ENCODE assay signal across 9 cellular contexts in the genomic region with DNA sequence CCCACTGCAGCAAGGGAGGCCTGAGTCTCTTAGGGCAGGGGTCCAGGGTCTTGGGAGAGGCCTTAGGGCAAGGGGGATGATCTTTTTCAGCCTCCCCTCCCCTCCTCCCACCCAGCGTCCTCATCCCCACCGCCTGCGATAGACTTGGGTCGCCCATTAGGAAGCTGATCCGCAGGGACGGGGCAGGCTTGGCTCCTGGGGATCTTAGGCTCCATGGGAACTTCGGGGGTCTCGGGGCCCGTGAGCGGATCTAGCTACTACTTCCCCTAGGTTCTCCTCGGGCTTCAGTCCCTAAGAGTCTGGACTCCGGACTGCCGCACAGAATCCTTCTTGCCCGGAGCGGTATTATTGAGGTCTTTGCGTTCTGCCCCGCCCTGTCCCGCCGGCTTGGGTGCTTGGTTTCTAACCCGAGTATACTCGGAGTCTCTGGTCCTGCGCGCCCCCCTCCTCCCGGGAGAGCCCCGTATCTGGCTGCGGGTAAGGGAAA. TPM values are rescaled to one million over a fixed set of nuclear protein-coding genes. Genes with fewer than 3 reads are reported as not detected.
A peak's percentile ranks its signal among the peaks of the same experiment; 100 is the strongest.
DNase-seq lines count a peak whose midpoint lies in the region; TF ChIP-seq lines count a peak whose summit lies in the region.
"Had no signal": no experiment of that assay in that cellular context is flagged by ENCODE, and none has a peak within 500 bp of the region (broad histone marks: within the 10 kb centered on the region; RNA-seq: fewer than 3 reads in every experiment).

No MANE protein-coding gene starts in this region.

- H3K23me2 ChIP-seq in H9 (ENCODE audit: insufficient read length, low read depth, low read length, poor library complexity, severe bottlenecking), result peaks cover 28% of the 10 kb centered on the region

- no peak overlapping the region for H4K91ac ChIP-seq in H9 (ENCODE audit: insufficient read length, low read depth, low read length)

- H4K5ac ChIP-seq in H9 (ENCODE audit: insufficient read length, low read depth, low read length), result no peak overlapping the region

- H3K27ac Mint-ChIP-seq in H9 (no peak overlapping the region), glutamatergic neuron (ENCODE audit: unreplicated experiment) (no peak overlapping the region)
- H3K27ac Mint-ChIP-seq in activated naive CD8-positive, alpha-beta T cell, result no peak overlapping the region
- H3K27ac Mint-ChIP-seq: naive B cell had no signal

- no peak overlapping the region for H2BK20ac ChIP-seq in H9 (ENCODE audit: low read depth, low read length, poor library complexity, severe bottlenecking)

- no peak overlapping the region for H3K4ac ChIP-seq in H9 (ENCODE audit: low read depth, low read length)

- no peak overlapping the region for H3K56ac ChIP-seq in H9 (ENCODE audit: insufficient read length, low read depth, low read length)

- H3K4me3 Mint-ChIP-seq in H9 (peak overlapping the region; percentile 70 to 84), glutamatergic neuron (ENCODE audit: unreplicated experiment) (peak overlapping the region; percentile 88)
- peak overlapping the region; percentile 56 for H3K4me3 Mint-ChIP-seq in activated naive CD8-positive, alpha-beta T cell
- H3K4me3 Mint-ChIP-seq: naive B cell had no signal

- peak; percentile 41 for DNase-seq in H9
- peak; percentile 21 for DNase-seq in glutamatergic neuron
- DNase-seq in stimulated activated CD8-positive, alpha-beta memory T cell treated with anti-CD3 and anti-CD28 coated beads, Interleukin-4, amount 100 ng/mL, for 48 hours, result no peak
- DNase-seq in WERI-Rb-1, result no peak
- DNase-seq in stimulated activated naive CD4-positive, alpha-beta T cell treated with Interleukin-2 at 50 U/mL for 16 hours (lab: John Stamatoyannopoulos, UW), result no peak
- DNase-seq: naive B cell had no signal

- H3K27ac ChIP-seq in H9 (ENCODE audit: insufficient read length, low read depth, low read length) (no peak overlapping the region), skeletal muscle tissue (ENCODE audit: low read depth, low read length) (no peak overlapping the region), WERI-Rb-1 (no peak overlapping the region)
- H3K27ac ChIP-seq: KMS-11 had no signal

- H4K8ac ChIP-seq in H9 (replicated peaks; ENCODE audit: insufficient read length, low read depth, low read length), result no peak overlapping the region

- H3K9me3 ChIP-seq in H9 (ENCODE audit: control insufficient read depth, low read depth, low read length), result no peaks in the 10 kb centered on the region
- no peaks in the 10 kb centered on the region for H3K9me3 ChIP-seq in skeletal muscle tissue (ENCODE audit: control insufficient read depth in 3 of 3, low read length in 3 of 3)
- no peaks in the 10 kb centered on the region for H3K9me3 ChIP-seq in WERI-Rb-1 (ENCODE audit: severe bottlenecking)

- no peaks in the 10 kb centered on the region for H3K79me1 ChIP-seq in H9 (ENCODE audit: insufficient read depth, low read depth, low read length, poor library complexity, severe bottlenecking)

- H3K4me2 ChIP-seq in H9 (ENCODE audit: insufficient read depth, insufficient read length, low read length), result peak overlapping the region; percentile 63
- H3K4me2 ChIP-seq: KMS-11 had no signal

- no peak overlapping the region for H2AFZ ChIP-seq in H9 (ENCODE audit: low read length)

- H2BK15ac ChIP-seq in H9 (ENCODE audit: low read depth, low read length), result no peak overlapping the region

- H3K36me3 ChIP-seq in skeletal muscle tissue (ENCODE audit: control insufficient read depth in 3 of 3, insufficient read depth in 3 of 3, low read length in 3 of 3), result no peaks in the 10 kb centered on the region
- H3K36me3 ChIP-seq in WERI-Rb-1, result no peaks in the 10 kb centered on the region

- no peak overlapping the region for H2BK12ac ChIP-seq in H9 (ENCODE audit: insufficient read length, low read depth, low read length)

- H3K27me3 ChIP-seq in H9 (ENCODE audit: insufficient read depth, low read length), result peaks cover 55% of the 10 kb centered on the region
- H3K27me3 ChIP-seq in skeletal muscle tissue (ENCODE audit: control insufficient read depth in 3 of 3, insufficient read depth in 3 of 3, low read length in 3 of 3), result peaks cover 34 to 44% (median 36%) of the 10 kb centered on the region in 3 donors
- peaks cover 7% of the 10 kb centered on the region for H3K27me3 ChIP-seq in WERI-Rb-1 (ENCODE audit: insufficient read depth, low read depth, severe bottlenecking)

- H3K23ac ChIP-seq in H9 (ENCODE audit: insufficient read length, low read depth, low read length), result no peak overlapping the region

- H3K4me1 Mint-ChIP-seq in H9 (peaks cover 46 to 58% of the 10 kb centered on the region in 2 experiments), glutamatergic neuron (ENCODE audit: low read depth, unreplicated experiment) (peaks cover 10% of the 10 kb centered on the region)
- H3K4me1 Mint-ChIP-seq in activated naive CD8-positive, alpha-beta T cell (ENCODE audit: low read depth), result peaks cover 19% of the 10 kb centered on the region

- no peak overlapping the region for H2AK5ac ChIP-seq in H9 (ENCODE audit: insufficient read length, low read length)

- no CpG with 5 or more reads among the region's 26 CpGs for WGBS in H9 (ENCODE audit: extremely low coverage, insufficient read length, low lambda C conversion rate)

- H3K4me1 ChIP-seq in H9 (ENCODE audit: insufficient read depth, low read length), result peaks cover 2% of the 10 kb centered on the region
- peaks cover 11 to 13% (median 11%) of the 10 kb centered on the region in 3 donors for H3K4me1 ChIP-seq in skeletal muscle tissue (ENCODE audit: control insufficient read depth in 3 of 3, insufficient read depth in 3 of 3, low read length in 3 of 3)

- H3K4me3 ChIP-seq in skeletal muscle tissue (ENCODE audit: low read length in 3 of 3), result peak overlapping the region in 2 of 3 donors; percentile 29 to 35
- H3K4me3 ChIP-seq in WERI-Rb-1 (ENCODE audit: low read depth, low read length), result no peak overlapping the region

- H4K20me1 ChIP-seq in H9 (ENCODE audit: control insufficient read depth, insufficient read depth, insufficient read length), result no peaks in the 10 kb centered on the region

- H3T11ph ChIP-seq in H9 (ENCODE audit: low read length), result no peak overlapping the region

- TF ChIP-seq CTCF in H9 (conservative IDR thresholded peaks at IDR 0.05), result no peak
- TF ChIP-seq CTCF in glutamatergic neuron (IDR thresholded peaks at IDR 0.05; ENCODE audit: partially characterized antibody, unreplicated experiment), result no peak
- TF ChIP-seq CTCF in WERI-Rb-1 (IDR thresholded peaks at IDR 0.05; ENCODE audit: low read depth, low read length), result no peak

- no peak overlapping the region for H2BK5ac ChIP-seq in H9 (ENCODE audit: insufficient read length, low read length)

- H3K18ac ChIP-seq in H9 (ENCODE audit: insufficient read length, low read depth, low read length), result no peak overlapping the region

- H3K9me3 Mint-ChIP-seq in H9 (peaks cover 0 to 2% of the 10 kb centered on the region in 2 experiments; a peak in 1 of 5 replicates), glutamatergic neuron (ENCODE audit: unreplicated experiment) (peaks cover 8% of the 10 kb centered on the region)
- no peaks in the 10 kb centered on the region for H3K9me3 Mint-ChIP-seq in activated naive CD8-positive, alpha-beta T cell (ENCODE audit: low read depth)

- H3K36me3 Mint-ChIP-seq in H9 (ENCODE audit: insufficient read depth in 1 of 3, low read depth in 3 of 3) (no peaks in the 10 kb centered on the region; a peak in 2 of 7 replicates), glutamatergic neuron (ENCODE audit: unreplicated experiment) (peaks cover 4% of the 10 kb centered on the region)
- H3K36me3 Mint-ChIP-seq in activated naive CD8-positive, alpha-beta T cell, result no peaks in the 10 kb centered on the region

- no peak overlapping the region for H2BK120ac ChIP-seq in H9 (ENCODE audit: low read depth, low read length, poor library complexity, severe bottlenecking)

- H3K14ac ChIP-seq in H9 (ENCODE audit: insufficient read depth, low read length), result no peak overlapping the region

- H3K9ac ChIP-seq in H9 (ENCODE audit: extremely low read depth, insufficient read length, low read length) (no peak overlapping the region), skeletal muscle tissue (ENCODE audit: low read depth in 1 of 3, low read length in 3 of 3) (no peak overlapping the region)
- H3K9ac ChIP-seq: KMS-11 had no signal

- H3K79me2 ChIP-seq in H9 (ENCODE audit: insufficient read depth, low read length), result no peaks in the 10 kb centered on the region

- H3K27me3 Mint-ChIP-seq in H9 (ENCODE audit: low read depth), result peaks cover 97% of the 10 kb centered on the region
- H3K27me3 Mint-ChIP-seq in activated naive CD8-positive, alpha-beta T cell, result peaks cover 51% of the 10 kb centered on the region
- H3K27me3 Mint-ChIP-seq in glutamatergic neuron (ENCODE audit: unreplicated experiment), result peaks cover 36% of the 10 kb centered on the region

RNA-seq across cellular contexts. Expression of a gene that starts 2.2 kb away (rescaled TPM):
- 0.35 and 0.39 TPM in 2 replicates for total RNA-seq in H9 (2021)
- 1.1 TPM for total RNA-seq in glutamatergic neuron (ENCODE audit: unreplicated experiment)
- total RNA-seq in skeletal muscle tissue, result 0.52 TPM

Comparison
In these comparisons a context has a peak if more than half of its experiments do, and no peak if none do; other contexts are left out.
1. DNase-seq: peak in H9 (single experiment) and glutamatergic neuron (single experiment); none in stimulated activated CD8-positive, alpha-beta memory T cell treated with anti-CD3 and anti-CD28 coated beads, Interleukin-4, amount 100 ng/mL, for 48 hours (single experiment), WERI-Rb-1 (single experiment) and stimulated activated naive CD4-positive, alpha-beta T cell treated with Interleukin-2 at 50 U/mL for 16 hours (single experiment).
2. Peak in every context shown above with its lines, with median percentiles within 50 percentile points of each other: H3K4me3 Mint-ChIP-seq.